ENCODE assay signal across 8 cellular contexts in genomic region chr2:149587950-149588487, GRCh38. TPM values are rescaled to one million over a fixed set of nuclear protein-coding genes. Genes with fewer than 3 reads are reported as not detected.
DNase-seq lines count a peak whose midpoint lies in the region; ATAC-seq, FAIRE-seq and TF ChIP-seq lines count a peak whose summit lies in the region.

No MANE protein-coding gene starts in this region.

- intact Hi-C loops in activated CD8-positive, alpha-beta T cell treated with anti-CD3 and anti-CD28 coated beads for 36 hours (cut with micrococcal nuclease): no loop called here
- intact Hi-C loops in kidney (cut with DNase I): no loop called here

- 50 to 52% methylated on average over 10 of the region's 10 CpGs for WGBS in tibial nerve, 2 donors

- ATAC-seq in activated T-cell treated with anti-CD3 and anti-CD28 coated beads, Interleukin-2, amount 50 U/mL, for 72 hours (replicated peaks in 1 of 2): no peak
- ATAC-seq in HG03064 (IDR thresholded peaks at IDR 0.05; ENCODE audit: low read depth, unreplicated experiment): peak; percentile 22
- no peak for ATAC-seq in activated CD8-positive, alpha-beta T cell treated with anti-CD3 and anti-CD28 coated beads for 36 hours

- no peaks in the 10 kb centered on the region for H3K27me3 ChIP-seq in tibial nerve

- peaks cover 9 to 11% of the 10 kb centered on the region in 2 donors for H3K36me3 Mint-ChIP-seq in activated T-cell treated with anti-CD3 and anti-CD28 coated beads, Interleukin-2, amount 50 U/mL, for 72 hours (ENCODE audit: insufficient read depth in 2 of 2)
- H3K36me3 Mint-ChIP-seq in activated CD8-positive, alpha-beta T cell treated with anti-CD3 and anti-CD28 coated beads for 36 hours (ENCODE audit: low read depth): peaks cover 26% of the 10 kb centered on the region

- peak overlapping the region; percentile 98 to 100 for H3K27ac ChIP-seq in kidney (ENCODE audit: low read depth in 2 of 2, low read length in 2 of 2)
- peak overlapping the region; percentile 89 to 97 (median 94) for H3K27ac ChIP-seq in tibial nerve

- CTCF ChIA-PET in activated CD8-positive, alpha-beta T cell treated with anti-CD3 and anti-CD28 coated beads for 36 hours (lab: Charles Lee): interaction anchor here (2.1 to 3.5 kb wide), 2 partner anchors 9 to 14 kb away, joined by 6 to 22 read pairs; no protein-coding TSS in a partner anchor

- FAIRE-seq in kidney (lab: Jason Lieb, UNC): no peak

- peaks cover 44% of the 10 kb centered on the region for H3K4me1 Mint-ChIP-seq in activated T-cell treated with anti-CD3 and anti-CD28 coated beads, Interleukin-2, amount 50 U/mL, for 72 hours (ENCODE audit: low read depth)
- H3K4me1 Mint-ChIP-seq in activated CD8-positive, alpha-beta T cell treated with anti-CD3 and anti-CD28 coated beads for 36 hours (ENCODE audit: low read depth): peaks cover 33% of the 10 kb centered on the region

- H3K9me3 ChIP-seq in kidney (ENCODE audit: control insufficient read depth in 1 of 2, low read length in 2 of 2) (no peaks in the 10 kb centered on the region), tibial nerve (no peaks in the 10 kb centered on the region)

- TF ChIP-seq POLR2A in tibial nerve (IDR thresholded peaks at IDR 0.05): no peak

- H3K27me3 Mint-ChIP-seq in activated T-cell treated with anti-CD3 and anti-CD28 coated beads, Interleukin-2, amount 50 U/mL, for 72 hours (ENCODE audit: low read depth): peaks cover 25% of the 10 kb centered on the region
- peaks cover 15% of the 10 kb centered on the region for H3K27me3 Mint-ChIP-seq in activated CD8-positive, alpha-beta T cell treated with anti-CD3 and anti-CD28 coated beads for 36 hours

- TF ChIP-seq EP300 in tibial nerve (IDR thresholded peaks at IDR 0.05): no peak

- H3K4me3 ChIP-seq in kidney (ENCODE audit: low read length in 2 of 2) (peak overlapping the region; percentile 94 to 100), tibial nerve (peak overlapping the region; percentile 51 to 92 (median 82))

- H3K4me1 ChIP-seq in kidney (ENCODE audit: control insufficient read depth in 1 of 2, insufficient read depth in 1 of 2, low read depth in 1 of 2, low read length in 2 of 2) (peaks cover 0 to 7% of the 10 kb centered on the region in 2 donors), tibial nerve (peaks cover 0 to 40% (median 14%) of the 10 kb centered on the region in 4 donors)

- no peak for TF ChIP-seq CTCF in activated CD8-positive, alpha-beta T cell treated with anti-CD3 and anti-CD28 coated beads for 36 hours (IDR thresholded peaks at IDR 0.05)
- TF ChIP-seq CTCF in kidney (IDR thresholded peaks at IDR 0.05; ENCODE audit: borderline replicate concordance, extremely low read depth, insufficient read depth) (no peak), tibial nerve (IDR thresholded peaks at IDR 0.05) (no peak)

- POLR2A ChIA-PET in activated CD8-positive, alpha-beta T cell treated with anti-CD3 and anti-CD28 coated beads for 36 hours (lab: Charles Lee): interaction anchor here (0.5 to 1.0 kb wide), 2 partner anchors 10 to 1701 kb away, joined by 3 read pairs; partner anchors contain the start of gene NMI

- peak overlapping the region; percentile 97 to 100 for H3K9ac ChIP-seq in kidney (ENCODE audit: low read length in 2 of 2)

- peak overlapping the region; percentile 97 for H3K27ac Mint-ChIP-seq in activated T-cell treated with anti-CD3 and anti-CD28 coated beads, Interleukin-2, amount 50 U/mL, for 72 hours
- H3K27ac Mint-ChIP-seq in activated CD8-positive, alpha-beta T cell treated with anti-CD3 and anti-CD28 coated beads for 36 hours: peak overlapping the region; percentile 98

- no peaks in the 10 kb centered on the region for H3K9me3 Mint-ChIP-seq in activated T-cell treated with anti-CD3 and anti-CD28 coated beads, Interleukin-2, amount 50 U/mL, for 72 hours
- no peaks in the 10 kb centered on the region for H3K9me3 Mint-ChIP-seq in activated CD8-positive, alpha-beta T cell treated with anti-CD3 and anti-CD28 coated beads for 36 hours

- peaks cover 0 to 8% of the 10 kb centered on the region in 2 donors for H3K36me3 ChIP-seq in kidney (ENCODE audit: control insufficient read depth in 1 of 2, insufficient read depth in 2 of 2, low read length in 2 of 2)
- H3K36me3 ChIP-seq in tibial nerve: peaks cover 0 to under 1% (median 0%) of the 10 kb centered on the region in 3 donors

- peak overlapping the region; percentile 93 to 98 for H3K4me3 Mint-ChIP-seq in activated T-cell treated with anti-CD3 and anti-CD28 coated beads, Interleukin-2, amount 50 U/mL, for 72 hours
- peak overlapping the region; percentile 95 for H3K4me3 Mint-ChIP-seq in activated CD8-positive, alpha-beta T cell treated with anti-CD3 and anti-CD28 coated beads for 36 hours

- DNase-seq in activated T-cell treated with anti-CD3 and anti-CD28 coated beads, Interleukin-2, amount 50 U/mL, for 72 hours: no peak
- no peak for DNase-seq in activated T-cell treated with anti-CD3 and anti-CD28 coated beads, Interleukin-2, amount 50 U/mL, for 1 hour
- no peak for DNase-seq in activated CD8-positive, alpha-beta T cell treated with anti-CD3 and anti-CD28 coated beads for 36 hours
- no peak for DNase-seq in kidney
- no peak for DNase-seq in tibial nerve (ENCODE audit: low spot score in 2 of 2)
- no peak for DNase-seq in UCSD-AML1 (lab: John Stamatoyannopoulos, UW; ENCODE audit: unreplicated experiment)
- no peak for DNase-seq in DMS79 (lab: John Stamatoyannopoulos, UW)

RNA-seq across cellular contexts. Expression of gene MMADHC, which starts 0.4 kb away (rescaled TPM):
- total RNA-seq in activated T-cell treated with anti-CD3 and anti-CD28 coated beads, Interleukin-2, amount 50 U/mL, for 72 hours: 100 to 1,000 TPM; 125 to 128 TPM
- 100 to 1,000 TPM; 130 to 132 TPM for total RNA-seq in activated CD8-positive, alpha-beta T cell treated with anti-CD3 and anti-CD28 coated beads for 36 hours
- 77.1 TPM for total RNA-seq in kidney
- polyA plus RNA-seq in kidney (ENCODE audit: insufficient read depth, low read depth, low replicate concordance): 84.8 TPM
- total RNA-seq in tibial nerve: 10 to 100 TPM; 44.5 to 58.2 (median 54.0) TPM
